ENCODE assay signal across 8 cellular contexts in genomic region chr17:27879987-27880608, GRCh38. TPM values are rescaled to one million over a fixed set of nuclear protein-coding genes. Genes with fewer than 3 reads are reported as not detected.
A peak's percentile ranks its signal among the peaks of the same experiment; 100 is the strongest.
DNase-seq lines count a peak whose midpoint lies in the region; TF ChIP-seq lines count a peak whose summit lies in the region.

No MANE protein-coding gene starts in this region.

- peaks cover 0 to 4% of the 10 kb centered on the region in 2 donors for H3K4me1 ChIP-seq in neuronal stem cell (ENCODE audit: control insufficient read depth in 2 of 2, insufficient read depth in 1 of 2, low read depth in 1 of 2, low read length in 2 of 2)

- H3K27ac Mint-ChIP-seq in activated T-helper 1 cell treated with anti-CD3 and anti-CD28 coated beads, Interleukin-12 subunit alpha, Interleukin-12 subunit beta, Interleukin-2, Interleukin-4 antibody, amounts not matched to agents 30 ng/mL and 10 ng/mL and 1 ng/mL, durations not matched to agents 14 hours and 24 hours and 36 hours: no peak overlapping the region

- H3K9me3 Mint-ChIP-seq in activated T-helper 1 cell treated with anti-CD3 and anti-CD28 coated beads, Interleukin-12 subunit alpha, Interleukin-12 subunit beta, Interleukin-2, Interleukin-4 antibody, amounts not matched to agents 30 ng/mL and 10 ng/mL and 1 ng/mL, durations not matched to agents 14 hours and 24 hours and 36 hours: no peaks in the 10 kb centered on the region

- H3K27me3 Mint-ChIP-seq in activated T-helper 1 cell treated with anti-CD3 and anti-CD28 coated beads, Interleukin-12 subunit alpha, Interleukin-12 subunit beta, Interleukin-2, Interleukin-4 antibody, amounts not matched to agents 30 ng/mL and 10 ng/mL and 1 ng/mL, durations not matched to agents 14 hours and 24 hours and 36 hours (ENCODE audit: insufficient read depth): peaks cover 2% of the 10 kb centered on the region

- no peak overlapping the region for H4K91ac ChIP-seq in neuronal stem cell (ENCODE audit: low read depth, low read length, poor library complexity)

- no peaks in the 10 kb centered on the region for H3K36me3 Mint-ChIP-seq in activated T-helper 1 cell treated with anti-CD3 and anti-CD28 coated beads, Interleukin-12 subunit alpha, Interleukin-12 subunit beta, Interleukin-2, Interleukin-4 antibody, amounts not matched to agents 30 ng/mL and 10 ng/mL and 1 ng/mL, durations not matched to agents 14 hours and 24 hours and 36 hours (ENCODE audit: low read depth)

- no peak overlapping the region for H4K8ac ChIP-seq in neuronal stem cell (ENCODE audit: low read depth, low read length)

- no peak overlapping the region for H3K14ac ChIP-seq in neuronal stem cell (ENCODE audit: low read length)

- H3K27ac ChIP-seq in neuronal stem cell (replicated peaks; ENCODE audit: low read length): no peak overlapping the region
- peak overlapping the region; percentile 54 for H3K27ac ChIP-seq in temporal lobe (ENCODE audit: low read depth, low read length)

- H3K27me3 ChIP-seq in neuronal stem cell (ENCODE audit: control insufficient read depth in 3 of 3, insufficient read depth in 3 of 3, low read depth in 1 of 3, low read length in 3 of 3): no peaks in the 10 kb centered on the region

- intact Hi-C loops in activated T-helper 1 cell treated with anti-CD3 and anti-CD28 coated beads, Interleukin-12 subunit alpha, Interleukin-12 subunit beta, Interleukin-2, Interleukin-4 antibody, amounts not matched to agents 30 ng/mL and 10 ng/mL and 1 ng/mL, durations not matched to agents 14 hours and 24 hours and 36 hours (cut with micrococcal nuclease): loop anchor here (1.0 kb wide), 2 partner anchors 75 to 120 kb away; no protein-coding TSS in a partner anchor

- H3K4me2 ChIP-seq in neuronal stem cell (ENCODE audit: insufficient read depth, low read length, poor library complexity, severe bottlenecking): no peak overlapping the region

- H2BK5ac ChIP-seq in neuronal stem cell (ENCODE audit: low read length): no peak overlapping the region

- peaks cover 26% of the 10 kb centered on the region for H3K4me1 Mint-ChIP-seq in activated T-helper 1 cell treated with anti-CD3 and anti-CD28 coated beads, Interleukin-12 subunit alpha, Interleukin-12 subunit beta, Interleukin-2, Interleukin-4 antibody, amounts not matched to agents 30 ng/mL and 10 ng/mL and 1 ng/mL, durations not matched to agents 14 hours and 24 hours and 36 hours (ENCODE audit: low read depth)

- H3K9ac ChIP-seq in neuronal stem cell (ENCODE audit: low read depth, low read length, poor library complexity): no peak overlapping the region

- H3K23ac ChIP-seq in neuronal stem cell (ENCODE audit: low read depth, low read length, poor library complexity): no peak overlapping the region

- no peak overlapping the region for H2BK120ac ChIP-seq in neuronal stem cell (ENCODE audit: low read depth, low read length)

- TF ChIP-seq CTCF in fibroblast of pulmonary artery (IDR thresholded peaks at IDR 0.05; ENCODE audit: low read length, missing control alignments): peak; percentile 92

- H3K4me3 ChIP-seq in fibroblast of pulmonary artery (replicated peaks; ENCODE audit: low read depth, low read length): no peak overlapping the region
- H3K4me3 ChIP-seq in neuronal stem cell (ENCODE audit: low read length in 2 of 2): no peak overlapping the region

- H3K36me3 ChIP-seq in neuronal stem cell (replicated peaks in 1 of 2; ENCODE audit: control insufficient read depth in 2 of 2, insufficient read depth in 2 of 2, low read length in 2 of 2): peaks cover 0 to 2% of the 10 kb centered on the region in 2 donors

- no peaks in the 10 kb centered on the region for H3K9me3 ChIP-seq in neuronal stem cell (replicated peaks in 1 of 2; ENCODE audit: control insufficient read depth in 2 of 2, insufficient read depth in 1 of 2, low read depth in 1 of 2, low read length in 2 of 2)

- WGBS in neuronal stem cell (ENCODE audit: extremely low coverage in 2 of 2, insufficient read length in 2 of 2, insufficient replicate concordance in 1 of 2), 2 donors: no CpG with 5 or more reads among the region's 3 CpGs

- H3K18ac ChIP-seq in neuronal stem cell (ENCODE audit: low read length): no peak overlapping the region

- no peak overlapping the region for H2BK12ac ChIP-seq in neuronal stem cell (ENCODE audit: low read length)

- no peak overlapping the region for H3K4me3 Mint-ChIP-seq in activated T-helper 1 cell treated with anti-CD3 and anti-CD28 coated beads, Interleukin-12 subunit alpha, Interleukin-12 subunit beta, Interleukin-2, Interleukin-4 antibody, amounts not matched to agents 30 ng/mL and 10 ng/mL and 1 ng/mL, durations not matched to agents 14 hours and 24 hours and 36 hours

- H2BK15ac ChIP-seq in neuronal stem cell (ENCODE audit: low read length): no peak overlapping the region

- DNase-seq in NCI-H446 (lab: John Stamatoyannopoulos, UW) (peak; percentile 8 to 56), NCI-H446 treated with DMSO at 0.1 percent for 48 hours (lab: John Stamatoyannopoulos, UW) (no peak), HuH-7.5 (ENCODE audit: low spot score) (peak; percentile 76), RPMI8226 (peak; percentile 65), fibroblast of pulmonary artery (ENCODE audit: low read depth) (peak; percentile 75), neuronal stem cell (ENCODE audit: low spot score) (peak; percentile 67)
- DNase-seq in activated T-helper 1 cell treated with anti-CD3 and anti-CD28 coated beads, Interleukin-12 subunit alpha, Interleukin-12 subunit beta, Interleukin-2, Interleukin-4 antibody, amounts not matched to agents 30 ng/mL and 10 ng/mL and 1 ng/mL, durations not matched to agents 14 hours and 24 hours and 36 hours (ENCODE audit: low spot score): peak; percentile 61

- H3K79me1 ChIP-seq in neuronal stem cell (ENCODE audit: low read depth, low read length): no peaks in the 10 kb centered on the region

- peak overlapping the region; percentile 39 for H2AK5ac ChIP-seq in neuronal stem cell (ENCODE audit: low read depth, low read length)

- H2AFZ ChIP-seq in neuronal stem cell (ENCODE audit: low read length): no peak overlapping the region

- no peak overlapping the region for H3K4ac ChIP-seq in neuronal stem cell (ENCODE audit: low read length)

RNA-seq across cellular contexts. Expression of gene LYRM9, which starts 13.1 kb away (rescaled TPM):
- 1.9 and 2.9 TPM in 2 replicates for total RNA-seq in activated T-helper 1 cell treated with anti-CD3 and anti-CD28 coated beads, Interleukin-12 subunit alpha, Interleukin-12 subunit beta, Interleukin-2, Interleukin-4 antibody, amounts not matched to agents 30 ng/mL and 10 ng/mL and 1 ng/mL, durations not matched to agents 14 hours and 24 hours and 36 hours
- polyA plus RNA-seq in neuronal stem cell (2013, experiment 1 of 2): 12.5 TPM
- 11.8 TPM for polyA plus RNA-seq in neuronal stem cell (2013, experiment 2 of 2)
- 11.3 TPM for total RNA-seq in temporal lobe
